8 cellular contexts compared by ENCODE assay signal in the genomic region with DNA sequence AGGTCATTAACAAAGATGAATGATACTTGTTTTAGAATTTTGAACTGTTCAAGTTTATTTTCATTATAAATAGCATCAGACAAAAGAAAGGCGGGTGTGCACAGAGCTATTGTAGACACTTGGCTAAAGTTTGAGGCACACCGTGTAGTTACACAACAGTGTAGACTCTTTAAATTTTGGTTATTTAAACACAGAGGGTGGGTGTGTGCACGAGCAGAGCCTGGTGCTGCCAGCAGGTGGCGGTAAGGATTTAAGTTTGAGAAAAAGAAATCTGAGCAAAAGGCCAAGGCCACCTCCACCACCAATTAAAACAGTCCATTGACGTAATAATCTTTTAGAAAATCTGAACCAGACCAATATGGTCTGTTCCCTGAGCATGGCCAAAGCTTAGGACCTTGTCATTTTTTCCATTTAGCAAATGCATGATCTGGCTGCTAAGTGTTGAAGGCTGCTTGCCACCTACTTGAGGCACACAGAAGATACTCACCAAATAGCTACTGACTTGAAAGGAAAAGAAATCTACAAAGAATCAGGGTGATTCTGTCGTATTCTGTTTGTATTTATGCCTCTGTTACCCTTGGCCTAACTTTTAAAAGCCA. TPM values are rescaled to one million over a fixed set of nuclear protein-coding genes. Genes with fewer than 3 reads are reported as not detected.
DNase-seq lines count a peak whose midpoint lies in the region; ATAC-seq and TF ChIP-seq lines count a peak whose summit lies in the region.

No MANE protein-coding gene starts in this region.

- H3K9me3 ChIP-seq in colonic mucosa: no peaks in the 10 kb centered on the region

- intact Hi-C loops in colonic mucosa (cut with DNase I): no loop called here

- ATAC-seq in GM18858 (IDR thresholded peaks at IDR 0.05; ENCODE audit: unreplicated experiment): no peak

- H3K4me1 ChIP-seq in colonic mucosa: no peaks in the 10 kb centered on the region

- DNase-seq in AML-193 (lab: John Stamatoyannopoulos, UW): peak; percentile 44 to 63
- peak; percentile 60 for DNase-seq in H7
- DNase-seq in SK-MEL-5 (ENCODE audit: low read depth, low spot score): peak; percentile 61
- peak; percentile 55 for DNase-seq in colonic mucosa
- peak; percentile 20 for DNase-seq in myocyte (ENCODE audit: low read depth)
- DNase-seq in GDM1 (lab: John Stamatoyannopoulos, UW): no peak
- DNase-seq in SW480 (ENCODE audit: low spot score): no peak

- TF ChIP-seq CTCF in colonic mucosa (IDR thresholded peaks at IDR 0.05): peak; percentile 68

- in situ Hi-C loops in SK-MEL-5 (cut with HindIII; ENCODE audit: low pct_unique_long_range_greater_than_20kb, low sequenced_read_pairs): no loop called here

- H3K27me3 ChIP-seq in H7 (ENCODE audit: control insufficient read depth, insufficient read depth, low read length): no peaks in the 10 kb centered on the region
- H3K27me3 ChIP-seq in colonic mucosa: no peaks in the 10 kb centered on the region

- H3K9ac ChIP-seq in colonic mucosa (ENCODE audit: low read depth in 2 of 2, low read length in 2 of 2): no peak overlapping the region

- H3K36me3 ChIP-seq in H7 (replicated peaks; ENCODE audit: control insufficient read depth, insufficient read depth, low read length) (peaks cover 20% of the 10 kb centered on the region), colonic mucosa (peaks cover 28% of the 10 kb centered on the region)

- H3K4me3 ChIP-seq in H7 (ENCODE audit: insufficient read depth, low read depth, low read length) (no peak overlapping the region), colonic mucosa (no peak overlapping the region)

- no peak overlapping the region for H3K27ac ChIP-seq in colonic mucosa

RNA-seq across cellular contexts. Expression of a gene that starts 14.3 kb away (rescaled TPM):
- total RNA-seq in H7 (2014; rRNA removed; shearing (Covaris generic)): 43.4 and 44.4 TPM in 2 replicates
- total RNA-seq in SK-MEL-5 (2014; rRNA removed; shearing (Covaris generic)): 19.6 and 20.7 TPM in 2 replicates
- 37.1 and 38.5 TPM in 2 replicates for polyA plus RNA-seq in SK-MEL-5 (2015; cell fraction: cytosol; rRNA removed)
- polyA plus RNA-seq in SK-MEL-5 (2015; cell fraction: nucleus; rRNA removed): 77.6 and 106 TPM in 2 replicates
- total RNA-seq in colonic mucosa (10 to 100 TPM; 18.3 to 33.3 TPM), myocyte (21.4 and 26.5 TPM in 2 replicates)
- polyA plus RNA-seq in myocyte (2012): 40.8 TPM

RNA-seq across cellular contexts. Expression of a gene that starts 19.5 kb away (rescaled TPM):
- 28.9 and 30.1 TPM in 2 replicates for total RNA-seq in H7 (2014; rRNA removed; shearing (Covaris generic))
- total RNA-seq in SK-MEL-5 (2014; rRNA removed; shearing (Covaris generic)): 37.7 and 43.6 TPM in 2 replicates
- polyA plus RNA-seq in SK-MEL-5 (2015; cell fraction: cytosol; rRNA removed): 39.5 and 49.7 TPM in 2 replicates
- 5.6 and 15.9 TPM in 2 replicates for polyA plus RNA-seq in SK-MEL-5 (2015; cell fraction: nucleus; rRNA removed)
- total RNA-seq in colonic mucosa (10 to 100 TPM; 20.0 to 21.4 TPM), myocyte (22.2 and 27.4 TPM in 2 replicates)
- polyA plus RNA-seq in myocyte (2012): 22.3 TPM

Comparison
In these comparisons a context has a peak if more than half of its experiments do, and no peak if none do; other contexts are left out.
1. DNase-seq: peak in AML-193 (2 of 2), H7 (single experiment), SK-MEL-5 (single experiment), colonic mucosa (single experiment) and myocyte (single experiment); none in GDM1 (single experiment) and SW480 (single experiment).